ENCODE assay signal across 8 cellular contexts in genomic region chr19:55640043-55640576, GRCh38. TPM values are rescaled to one million over a fixed set of nuclear protein-coding genes. Genes with fewer than 3 reads are reported as not detected.
DNase-seq lines count a peak whose midpoint lies in the region; ATAC-seq and TF ChIP-seq lines count a peak whose summit lies in the region.

No MANE protein-coding gene starts in this region.

- H3K4me3 Mint-ChIP-seq in activated T-cell treated with anti-CD3 and anti-CD28 coated beads, Interleukin-2, amount 50 U/mL, for 4 hours: peak overlapping the region; percentile 79
- H3K4me3 Mint-ChIP-seq in naive thymus-derived CD8-positive, alpha-beta T cell: peak overlapping the region; percentile 66 to 91 (median 77)

- peaks cover 6% of the 10 kb centered on the region for H3K36me3 ChIP-seq in thoracic aorta

- peak overlapping the region; percentile 84 to 94 (median 92) for H3K27ac Mint-ChIP-seq in naive thymus-derived CD8-positive, alpha-beta T cell

- peak overlapping the region; percentile 89 to 92 for H3K27ac ChIP-seq in thoracic aorta

- H3K27me3 Mint-ChIP-seq in activated T-cell treated with anti-CD3 and anti-CD28 coated beads, Interleukin-2, amount 50 U/mL, for 4 hours (ENCODE audit: low read depth): no peaks in the 10 kb centered on the region
- no peaks in the 10 kb centered on the region for H3K27me3 Mint-ChIP-seq in naive thymus-derived CD8-positive, alpha-beta T cell

- H3K36me3 Mint-ChIP-seq in activated T-cell treated with anti-CD3 and anti-CD28 coated beads, Interleukin-2, amount 50 U/mL, for 4 hours (ENCODE audit: insufficient read depth): peaks cover 19% of the 10 kb centered on the region
- peaks cover under 1 to 16% (median 4%) of the 10 kb centered on the region in 3 donors for H3K36me3 Mint-ChIP-seq in naive thymus-derived CD8-positive, alpha-beta T cell

- no peaks in the 10 kb centered on the region for H3K27me3 ChIP-seq in thoracic aorta (replicated peaks; ENCODE audit: insufficient read depth)

- no peaks in the 10 kb centered on the region for H3K9me3 ChIP-seq in thoracic aorta

- POLR2A ChIA-PET in naive thymus-derived CD8-positive, alpha-beta T cell (lab: Charles Lee): interaction anchor here (0.6 to 7.3 kb wide), 6 partner anchors 9 to 1264 kb away, joined by 3 to 76 read pairs (median 6); partner anchors contain the start of genes FIZ1, ZNF524, ZNF784 and ZNF865

- peak; percentile 52 for TF ChIP-seq CTCF in thoracic aorta (IDR thresholded peaks at IDR 0.05)

- H3K9me3 Mint-ChIP-seq in activated T-cell treated with anti-CD3 and anti-CD28 coated beads, Interleukin-2, amount 50 U/mL, for 4 hours: peaks cover 3% of the 10 kb centered on the region
- H3K9me3 Mint-ChIP-seq in naive thymus-derived CD8-positive, alpha-beta T cell: no peaks in the 10 kb centered on the region

- DNase-seq in DMS 273 (lab: John Stamatoyannopoulos, UW; ENCODE audit: unreplicated experiment) (peak; percentile 75), DMS 273 treated with DMSO at 0.1 percent for 48 hours (lab: John Stamatoyannopoulos, UW) (no peak), NCI-H345 treated with DMSO at 0.1 percent for 48 hours (lab: John Stamatoyannopoulos, UW; ENCODE audit: unreplicated experiment) (peak; percentile 12), thoracic aorta (ENCODE audit: low spot score) (no peak)
- peak; percentile 74 for DNase-seq in activated T-cell treated with anti-CD3 and anti-CD28 coated beads, Interleukin-2, amount 50 U/mL, for 4 hours
- DNase-seq in naive thymus-derived CD8-positive, alpha-beta T cell: peak; percentile 63 to 83 (median 76)

- peaks cover 64 to 71% of the 10 kb centered on the region in 2 donors for H3K4me1 ChIP-seq in thoracic aorta (ENCODE audit: control insufficient read depth in 1 of 2, low read depth in 2 of 2)

- H3K4me1 Mint-ChIP-seq in activated T-cell treated with anti-CD3 and anti-CD28 coated beads, Interleukin-2, amount 50 U/mL, for 4 hours (ENCODE audit: low read depth): peaks cover 59% of the 10 kb centered on the region
- peaks cover 50 to 79% (median 76%) of the 10 kb centered on the region in 4 donors for H3K4me1 Mint-ChIP-seq in naive thymus-derived CD8-positive, alpha-beta T cell

- peak overlapping the region; percentile 96 for H3K4me3 ChIP-seq in thoracic aorta

- ATAC-seq in activated T-cell treated with anti-CD3 and anti-CD28 coated beads, Interleukin-2, amount 50 U/mL, for 4 hours: peak; percentile 12 to 20
- ATAC-seq in esophagus mucosa: peak; percentile 41
- peak; percentile 37 to 53 for ATAC-seq in naive thymus-derived CD8-positive, alpha-beta T cell
- no peak for ATAC-seq in thoracic aorta (ENCODE audit: insufficient number of reproducible peaks, low FRiP score, low read depth)
- no peak for ATAC-seq in GM21619 (IDR thresholded peaks at IDR 0.05; ENCODE audit: unreplicated experiment)

RNA-seq across cellular contexts. Expression of gene ZNF580, which starts 0.7 kb away (rescaled TPM):
- total RNA-seq in activated T-cell treated with anti-CD3 and anti-CD28 coated beads, Interleukin-2, amount 50 U/mL, for 4 hours: 10 to 100 TPM; 27.1 to 31.5 (median 28.5) TPM
- total RNA-seq in esophagus mucosa (13.5 TPM), thoracic aorta (10 to 100 TPM; 46.0 to 65.5 TPM)
- total RNA-seq in naive thymus-derived CD8-positive, alpha-beta T cell: 100 to 1,000 TPM; 110 to 111 TPM
- 10 to 100 TPM; 15.3 to 21.7 (median 20.3) TPM for polyA plus RNA-seq in naive thymus-derived CD8-positive, alpha-beta T cell

RNA-seq across cellular contexts. Expression of gene ZNF581, which starts 3.3 kb away (rescaled TPM):
- total RNA-seq in activated T-cell treated with anti-CD3 and anti-CD28 coated beads, Interleukin-2, amount 50 U/mL, for 4 hours: 10 to 100 TPM; 46.2 to 54.1 (median 52.7) TPM
- 21.7 TPM for total RNA-seq in esophagus mucosa
- total RNA-seq in naive thymus-derived CD8-positive, alpha-beta T cell: 10 to 100 TPM; 33.8 to 36.3 TPM
- 10 to 100 TPM; 21.2 to 35.9 (median 34.9) TPM for polyA plus RNA-seq in naive thymus-derived CD8-positive, alpha-beta T cell
- total RNA-seq in thoracic aorta: 10 to 100 TPM in 1 of 2 donors, 1 to 10 TPM in 1; 6.7 to 23.8 TPM

RNA-seq across cellular contexts. Expression of gene CCDC106, which starts 7.9 kb away (rescaled TPM):
- total RNA-seq in activated T-cell treated with anti-CD3 and anti-CD28 coated beads, Interleukin-2, amount 50 U/mL, for 4 hours: 1 to 10 TPM; 3.9 to 7.8 (median 4.8) TPM
- total RNA-seq in esophagus mucosa (4.7 TPM), thoracic aorta (10 to 100 TPM; 10.5 to 14.8 TPM)
- total RNA-seq in naive thymus-derived CD8-positive, alpha-beta T cell: 1 to 10 TPM; 5.3 to 8.3 TPM
- polyA plus RNA-seq in naive thymus-derived CD8-positive, alpha-beta T cell: 1 to 10 TPM; 2.6 to 4.4 (median 4.3) TPM

RNA-seq across cellular contexts. Expression of gene U2AF2, which starts 14.7 kb away (rescaled TPM):
- total RNA-seq in activated T-cell treated with anti-CD3 and anti-CD28 coated beads, Interleukin-2, amount 50 U/mL, for 4 hours: 100 to 1,000 TPM; 467 to 532 (median 476) TPM
- total RNA-seq in esophagus mucosa (108 TPM), thoracic aorta (100 to 1,000 TPM in 1 of 2 donors, 10 to 100 TPM in 1; 77.3 to 106 TPM)
- total RNA-seq in naive thymus-derived CD8-positive, alpha-beta T cell: 100 to 1,000 TPM; 284 to 289 TPM
- polyA plus RNA-seq in naive thymus-derived CD8-positive, alpha-beta T cell: 10 to 100 TPM in 1 of 3 donors, 1 to 10 TPM in 2; 6.6 to 10.6 (median 8.1) TPM

RNA-seq across cellular contexts. Expression of gene ZNF784, which starts 15.7 kb away (rescaled TPM):
- 1 to 10 TPM; 3.3 to 3.4 (median 3.4) TPM for total RNA-seq in activated T-cell treated with anti-CD3 and anti-CD28 coated beads, Interleukin-2, amount 50 U/mL, for 4 hours
- 3.8 TPM for total RNA-seq in esophagus mucosa
- 1 to 10 TPM; 8.1 to 9.2 TPM for total RNA-seq in naive thymus-derived CD8-positive, alpha-beta T cell
- 1 to 10 TPM in 2 of 3 donors, under 1 TPM in 1; 0.64 to 1.4 (median 1.1) TPM for polyA plus RNA-seq in naive thymus-derived CD8-positive, alpha-beta T cell
- total RNA-seq in thoracic aorta: 10 to 100 TPM in 1 of 2 donors, 1 to 10 TPM in 1; 8.5 to 13.0 TPM

Comparison
In these comparisons a context has a peak if more than half of its experiments do, and no peak if none do; other contexts are left out.
1. DNase-seq: peak in DMS 273 (single experiment), NCI-H345 treated with DMSO at 0.1 percent for 48 hours (single experiment), activated T-cell treated with anti-CD3 and anti-CD28 coated beads, Interleukin-2, amount 50 U/mL, for 4 hours (single experiment) and naive thymus-derived CD8-positive, alpha-beta T cell (10 of 10); none in DMS 273 treated with DMSO at 0.1 percent for 48 hours (single experiment) and thoracic aorta (single experiment).
2. ATAC-seq: peak in activated T-cell treated with anti-CD3 and anti-CD28 coated beads, Interleukin-2, amount 50 U/mL, for 4 hours (2 of 2), esophagus mucosa (single experiment) and naive thymus-derived CD8-positive, alpha-beta T cell (2 of 2); none in thoracic aorta (single experiment) and GM21619 (single experiment).